ENCODE assay signal across 1 cellular context in genomic region chr19:28075229-28075628, GRCh38.
TF ChIP-seq lines count a peak whose summit lies in the region.

No MANE protein-coding gene starts in this region.

TF ChIP-seq in GM12878, 131 proteins besides CTCF, POLR2A, EP300 and RAD21 (continued from another document):
- TF ChIP-seq STAT3 (IDR thresholded peaks at IDR 0.05; ENCODE audit: low read depth, low read length) (no peak), HDAC2 (IDR thresholded peaks at IDR 0.05) (no peak), SUZ12 (IDR thresholded peaks at IDR 0.05; ENCODE audit: unreplicated experiment) (no peak), NKRF (conservative IDR thresholded peaks at IDR 0.05) (no peak), CREB1 (IDR thresholded peaks at IDR 0.05; ENCODE audit: low read depth) (no peak)
